ENCODE assay signal across 7 cellular contexts in the genomic region with DNA sequence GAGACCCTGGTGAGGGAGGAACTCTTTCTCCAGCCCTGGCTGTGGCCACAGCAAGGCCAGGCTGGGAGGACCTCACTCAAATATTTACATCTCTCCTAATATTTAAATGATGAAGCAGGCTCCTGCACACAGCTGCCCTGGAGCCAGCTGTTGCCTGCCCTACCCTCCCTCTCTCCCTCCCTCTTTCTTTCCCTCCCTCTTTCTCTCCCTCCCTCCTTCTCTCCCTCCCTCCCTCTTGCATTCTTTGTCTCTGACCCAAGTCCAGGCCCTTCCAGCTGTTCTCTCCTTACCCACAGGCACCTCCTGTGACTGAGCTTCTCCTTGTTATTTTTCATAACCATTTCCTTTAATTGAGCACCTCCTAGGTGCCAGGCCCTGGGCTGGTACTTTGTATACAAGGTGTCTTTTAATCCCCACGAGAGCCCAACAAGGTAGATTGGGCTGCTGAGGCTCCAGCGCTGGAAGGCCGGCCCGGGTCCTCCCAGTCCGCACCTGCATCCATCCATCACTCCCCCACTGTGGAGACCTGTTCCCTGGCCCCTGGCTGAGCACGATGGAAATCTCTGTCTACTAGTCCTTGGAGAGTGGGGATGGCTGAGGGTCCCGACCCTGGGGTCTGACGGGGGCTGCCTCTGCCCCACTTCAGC.
DNase-seq lines count a peak whose midpoint lies in the region; ATAC-seq and TF ChIP-seq lines count a peak whose summit lies in the region.

No MANE protein-coding gene starts in this region.

- no peaks in the 10 kb centered on the region for H3K36me3 ChIP-seq in left ventricle myocardium inferior

- no peaks in the 10 kb centered on the region for H3K9me3 Mint-ChIP-seq in stimulated activated effector memory CD8-positive, alpha-beta T cell treated with anti-CD3 and anti-CD28 coated beads, Interleukin-12 subunit alpha, Interleukin-12 subunit beta, amount 100 ng/mL, for 72 hours

- peaks cover 30% of the 10 kb centered on the region for H3K36me3 Mint-ChIP-seq in stimulated activated effector memory CD8-positive, alpha-beta T cell treated with anti-CD3 and anti-CD28 coated beads, Interleukin-12 subunit alpha, Interleukin-12 subunit beta, amount 100 ng/mL, for 72 hours

- peaks cover 81% of the 10 kb centered on the region for H3K4me1 Mint-ChIP-seq in stimulated activated effector memory CD8-positive, alpha-beta T cell treated with anti-CD3 and anti-CD28 coated beads, Interleukin-12 subunit alpha, Interleukin-12 subunit beta, amount 100 ng/mL, for 72 hours

- H3K4me3 Mint-ChIP-seq in stimulated activated effector memory CD8-positive, alpha-beta T cell treated with anti-CD3 and anti-CD28 coated beads, Interleukin-12 subunit alpha, Interleukin-12 subunit beta, amount 100 ng/mL, for 72 hours, result peak overlapping the region; percentile 71

- H3K4me3 ChIP-seq in left ventricle myocardium inferior, result no peak overlapping the region

- no peaks in the 10 kb centered on the region for H3K27me3 ChIP-seq in left ventricle myocardium inferior (ENCODE audit: low read depth)

- ATAC-seq in stimulated activated effector memory CD8-positive, alpha-beta T cell treated with anti-CD3 and anti-CD28 coated beads, Interleukin-12 subunit alpha, Interleukin-12 subunit beta, amount 100 ng/mL, for 72 hours, result no peak
- ATAC-seq in GM18517 (IDR thresholded peaks at IDR 0.05; ENCODE audit: unreplicated experiment) (no peak), HG03280 (IDR thresholded peaks at IDR 0.05; ENCODE audit: unreplicated experiment) (no peak)

- peaks cover 100% of the 10 kb centered on the region for H3K4me1 ChIP-seq in left ventricle myocardium inferior

- TF ChIP-seq CTCF in left ventricle myocardium inferior (IDR thresholded peaks at IDR 0.05; ENCODE audit: borderline replicate concordance), result no peak

- peak overlapping the region; percentile 89 for H3K27ac Mint-ChIP-seq in stimulated activated effector memory CD8-positive, alpha-beta T cell treated with anti-CD3 and anti-CD28 coated beads, Interleukin-12 subunit alpha, Interleukin-12 subunit beta, amount 100 ng/mL, for 72 hours

- H3K9me3 ChIP-seq in left ventricle myocardium inferior (replicated peaks), result no peaks in the 10 kb centered on the region

- intact Hi-C loops in left ventricle myocardium inferior (cut with micrococcal nuclease) (no loop called here), head of caudate nucleus (cut with DNase I) (no loop called here)

- H3K27ac ChIP-seq in left ventricle myocardium inferior (replicated peaks), result peak overlapping the region; percentile 91

- DNase-seq in GM03348 (ENCODE audit: low spot score) (peak; percentile 48), RPMI7951 (ENCODE audit: low read depth) (peak; percentile 36), left ventricle myocardium inferior (no peak), head of caudate nucleus (no peak)
- DNase-seq in stimulated activated effector memory CD8-positive, alpha-beta T cell treated with anti-CD3 and anti-CD28 coated beads, Interleukin-12 subunit alpha, Interleukin-12 subunit beta, amount 100 ng/mL, for 72 hours (ENCODE audit: low spot score in 2 of 2), result no peak

Comparison
In these comparisons a context has a peak if more than half of its experiments do, and no peak if none do; other contexts are left out.
1. DNase-seq: peak in GM03348 (single experiment) and RPMI7951 (single experiment); none in left ventricle myocardium inferior (single experiment), stimulated activated effector memory CD8-positive, alpha-beta T cell treated with anti-CD3 and anti-CD28 coated beads, Interleukin-12 subunit alpha, Interleukin-12 subunit beta, amount 100 ng/mL, for 72 hours (0 of 2) and head of caudate nucleus (0 of 42).